Comparison of ENCODE assay signal across 8 cellular contexts in the genomic region with DNA sequence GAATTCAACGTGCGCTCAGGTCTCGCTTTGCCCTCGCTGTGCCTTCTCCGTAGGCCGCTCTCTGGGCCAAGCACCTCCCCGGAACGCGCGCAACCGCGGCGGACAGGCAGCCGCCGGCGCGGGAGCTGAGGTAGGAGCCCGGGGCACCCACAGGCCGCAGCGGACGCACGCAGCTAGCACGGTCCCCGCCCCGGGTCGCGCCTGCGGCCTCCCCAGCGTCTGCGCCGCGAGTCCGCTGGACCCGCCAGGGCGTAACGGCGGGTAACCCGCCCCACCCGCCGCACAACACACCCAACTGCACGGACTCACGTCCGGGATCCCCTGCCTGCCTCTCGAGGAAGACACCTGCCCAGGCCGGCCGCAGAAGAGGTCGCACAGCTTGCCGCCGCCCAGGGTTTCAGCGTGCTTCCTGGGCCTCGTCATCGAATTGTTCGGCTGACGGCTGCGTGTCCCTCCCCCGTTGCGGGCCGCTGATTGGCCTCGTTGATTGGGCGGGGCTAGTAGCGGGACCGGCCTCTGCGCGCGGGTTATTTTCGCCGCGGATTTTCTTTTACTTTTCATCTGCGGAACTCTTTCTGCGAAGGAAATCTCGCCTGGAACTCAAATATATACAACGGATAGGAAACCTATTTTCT. TPM values are rescaled to one million over a fixed set of nuclear protein-coding genes. Genes with fewer than 3 reads are reported as not detected.
DNase-seq lines count a peak whose midpoint lies in the region; ATAC-seq and TF ChIP-seq lines count a peak whose summit lies in the region.

A gene with protein sequence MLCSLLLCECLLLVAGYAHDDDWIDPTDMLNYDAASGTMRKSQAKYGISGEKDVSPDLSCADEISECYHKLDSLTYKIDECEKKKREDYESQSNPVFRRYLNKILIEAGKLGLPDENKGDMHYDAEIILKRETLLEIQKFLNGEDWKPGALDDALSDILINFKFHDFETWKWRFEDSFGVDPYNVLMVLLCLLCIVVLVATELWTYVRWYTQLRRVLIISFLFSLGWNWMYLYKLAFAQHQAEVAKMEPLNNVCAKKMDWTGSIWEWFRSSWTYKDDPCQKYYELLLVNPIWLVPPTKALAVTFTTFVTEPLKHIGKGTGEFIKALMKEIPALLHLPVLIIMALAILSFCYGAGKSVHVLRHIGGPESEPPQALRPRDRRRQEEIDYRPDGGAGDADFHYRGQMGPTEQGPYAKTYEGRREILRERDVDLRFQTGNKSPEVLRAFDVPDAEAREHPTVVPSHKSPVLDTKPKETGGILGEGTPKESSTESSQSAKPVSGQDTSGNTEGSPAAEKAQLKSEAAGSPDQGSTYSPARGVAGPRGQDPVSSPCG (minus strand): TSS at position 433 of the 635 bp plus-strand sequence. CDS start 13,047 bp downstream, outside the sequence.

- peak in 1 of 2 donors; percentile 68 for TF ChIP-seq POLR2A in vagina (IDR thresholded peaks at IDR 0.05)

- peaks cover 11 to 13% of the 10 kb centered on the region in 2 donors for H3K4me1 ChIP-seq in ascending aorta
- peaks cover 4% of the 10 kb centered on the region for H3K4me1 ChIP-seq in right cardiac atrium (ENCODE audit: control insufficient read depth, insufficient read depth, low read length)
- H3K4me1 ChIP-seq in vagina: peaks cover 38% of the 10 kb centered on the region

- WGBS in right cardiac atrium: under 1% methylated on average over 72 of the region's 72 CpGs

- H3K4me3 ChIP-seq in ascending aorta: peak within 1 kb of the TSS; percentile 76 to 91
- H3K4me3 ChIP-seq in right cardiac atrium (ENCODE audit: low read length): peak within 1 kb of the TSS; percentile 73
- H3K4me3 ChIP-seq in vagina: peak within 1 kb of the TSS; percentile 68 to 95

- peak; percentile 95 for ATAC-seq in GM18498 (IDR thresholded peaks at IDR 0.05; ENCODE audit: unreplicated experiment)
- ATAC-seq in HG02938 (IDR thresholded peaks at IDR 0.05; ENCODE audit: unreplicated experiment): peak; percentile 93
- peak; percentile 98 to 99 for ATAC-seq in right cardiac atrium

- peak within 1 kb of the TSS; percentile 93 to 97 for H3K27ac ChIP-seq in ascending aorta
- H3K27ac ChIP-seq in right cardiac atrium (ENCODE audit: low read length): peak within 1 kb of the TSS; percentile 92
- H3K27ac ChIP-seq in vagina: peak within 1 kb of the TSS; percentile 91

- H3K9me3 ChIP-seq in ascending aorta (no peaks in the 10 kb centered on the region), right cardiac atrium (ENCODE audit: control insufficient read depth, low read length) (no peaks in the 10 kb centered on the region), vagina (no peaks in the 10 kb centered on the region)

- peak; percentile 59 for DNase-seq in NCI-H187 treated with DMSO at 0.1 percent for 48 hours (lab: John Stamatoyannopoulos, UW)
- DNase-seq in ascending aorta (ENCODE audit: low spot score in 2 of 2): peak; percentile 71 to 96
- peak; percentile 93 to 97 (median 96) for DNase-seq in right cardiac atrium
- DNase-seq in putamen (ENCODE audit: low spot score): peak; percentile 92
- DNase-seq in vagina (ENCODE audit: extremely low spot score in 2 of 2): peak in 1 of 2 donors; percentile 94

- TF ChIP-seq CTCF in ascending aorta (IDR thresholded peaks at IDR 0.05) (no peak), vagina (IDR thresholded peaks at IDR 0.05) (no peak)

- H3K36me3 ChIP-seq in ascending aorta (peaks cover 0 to 4% of the 10 kb centered on the region in 2 donors), vagina (no peaks in the 10 kb centered on the region)

- no peaks in the 10 kb centered on the region for H3K27me3 ChIP-seq in ascending aorta
- no peaks in the 10 kb centered on the region for H3K27me3 ChIP-seq in right cardiac atrium (ENCODE audit: control insufficient read depth, insufficient read depth)
- no peaks in the 10 kb centered on the region for H3K27me3 ChIP-seq in vagina

- intact Hi-C loops in T-helper 2 cell treated with Interferon-gamma antibody and Interleukin-4, amounts not matched to agents 100 ng/mL and 5 ng/mL, for 36 hours (cut with micrococcal nuclease): loop anchor here (1.0 to 5.0 kb wide), 4 partner anchors 79 to 271 kb away; a partner anchor contains a TSS
- intact Hi-C loops in ascending aorta (cut with DNase I) (loop anchor here (2.0 to 5.0 kb wide), 6 partner anchors 80 to 464 kb away; a partner anchor contains a TSS), right cardiac atrium (cut with DNase I) (no loop called here), vagina (cut with DNase I) (no loop called here)

RNA-seq across cellular contexts. Expression of the gene that starts here (rescaled TPM):
- total RNA-seq in T-helper 2 cell treated with Interferon-gamma antibody and Interleukin-4, amounts not matched to agents 100 ng/mL and 5 ng/mL, for 36 hours: 21.6 and 23.5 TPM in 2 replicates
- total RNA-seq in ascending aorta (18.1 TPM), right cardiac atrium (10 to 100 TPM; 28.7 to 33.3 (median 30.6) TPM), vagina (28.0 TPM)
- 13.1 TPM for polyA plus RNA-seq in right cardiac atrium

Comparison
In these comparisons a context has a peak if more than half of its experiments do, and no peak if none do; other contexts are left out.
1. intact Hi-C loops: an anchor here in T-helper 2 cell treated with Interferon-gamma antibody and Interleukin-4, amounts not matched to agents 100 ng/mL and 5 ng/mL, for 36 hours (1.0 to 5.0 kb wide) and ascending aorta (2.0 to 5.0 kb wide); none called in right cardiac atrium and vagina.